ENCODE assay signal across 8 cellular contexts in the genomic region with DNA sequence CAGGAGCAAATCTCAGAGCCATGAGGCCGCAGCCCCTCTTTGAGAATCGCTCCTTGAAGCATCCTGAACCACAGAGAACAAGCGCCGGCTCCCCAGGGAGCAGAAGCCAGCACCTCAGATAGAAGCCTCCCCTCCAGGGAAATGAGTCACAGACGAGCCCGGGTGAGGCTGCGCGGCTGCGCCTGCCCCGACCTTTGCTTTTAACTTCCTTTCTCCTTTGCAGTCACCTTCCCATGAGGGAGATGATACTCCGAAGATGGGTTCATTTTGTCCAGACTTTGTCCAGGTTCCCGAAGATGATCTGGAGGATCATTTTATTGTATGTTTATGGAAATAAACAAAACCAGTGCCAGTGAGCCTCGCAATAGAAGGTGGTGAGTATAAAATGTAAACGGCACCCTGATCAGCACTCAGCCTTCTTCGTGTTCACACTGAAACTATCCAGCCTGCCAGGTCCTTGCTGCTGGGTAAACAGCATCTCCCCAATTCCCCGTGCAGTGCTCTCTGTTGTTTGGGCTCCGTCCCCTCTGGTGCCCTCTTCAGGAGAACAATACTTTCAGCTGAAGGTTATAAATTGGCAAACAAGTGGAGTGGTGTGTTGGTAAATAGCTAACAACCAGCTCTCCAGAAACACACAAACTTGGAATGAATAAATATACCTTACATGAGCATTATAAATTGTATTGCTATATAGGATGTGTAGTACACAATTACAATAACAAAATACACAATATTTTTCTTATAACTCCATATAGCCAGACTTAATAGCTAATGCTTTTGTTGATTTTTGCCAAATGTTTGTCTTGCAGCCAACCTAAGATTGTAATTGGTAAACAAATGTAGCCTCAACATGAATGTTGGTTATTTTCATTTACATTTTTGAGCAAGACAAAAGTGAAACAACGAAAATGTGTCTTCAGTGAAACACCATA. TPM values are rescaled to one million over a fixed set of nuclear protein-coding genes. Genes with fewer than 3 reads are reported as not detected.
DNase-seq lines count a peak whose midpoint lies in the region; ATAC-seq, FAIRE-seq and TF ChIP-seq lines count a peak whose summit lies in the region.

No MANE protein-coding gene starts in this region.

- H3K9me3 ChIP-seq in heart left ventricle: no peaks in the 10 kb centered on the region

- H3K36me3 ChIP-seq in GM06990 (ENCODE audit: control insufficient read depth, insufficient read depth, low read length): no peaks in the 10 kb centered on the region
- H3K36me3 ChIP-seq in heart left ventricle: no peaks in the 10 kb centered on the region

- H3K27me3 ChIP-seq in GM06990 (replicated peaks; ENCODE audit: control insufficient read depth, insufficient read depth, low read length): no peaks in the 10 kb centered on the region
- peaks cover 0 to 47% (median 21%) of the 10 kb centered on the region in 9 donors for H3K27me3 ChIP-seq in heart left ventricle

- H3K27ac ChIP-seq in heart left ventricle: no peak overlapping the region

- TF ChIP-seq CTCF in GM06990 (IDR thresholded peaks at IDR 0.05; ENCODE audit: insufficient read depth, low read length, poor library complexity, severe bottlenecking) (peak; percentile 69), heart left ventricle (IDR thresholded peaks at IDR 0.05) (peak; percentile 13 to 68 (median 47))

- peak; percentile 66 to 84 (median 73) for ATAC-seq in heart left ventricle

- H3K9me3 Mint-ChIP-seq in activated naive CD8-positive, alpha-beta T cell treated with anti-CD3 and anti-CD28 coated beads for 36 hours: no peaks in the 10 kb centered on the region

- peaks cover 27% of the 10 kb centered on the region for H3K4me1 Mint-ChIP-seq in activated naive CD8-positive, alpha-beta T cell treated with anti-CD3 and anti-CD28 coated beads for 36 hours

- peak overlapping the region; percentile 75 for H3K4me3 Mint-ChIP-seq in activated naive CD8-positive, alpha-beta T cell treated with anti-CD3 and anti-CD28 coated beads for 36 hours

- peak; percentile 30 for FAIRE-seq in H54 (lab: Jason Lieb, UNC)

- peak overlapping the region; percentile 6 for H3K27ac Mint-ChIP-seq in activated naive CD8-positive, alpha-beta T cell treated with anti-CD3 and anti-CD28 coated beads for 36 hours

- DNase-seq in GM06990 (ENCODE audit: extremely low read depth, insufficient read length) (peak; percentile 85), H54 (ENCODE audit: insufficient read length, low spot score) (peak; percentile 84), Kasumi-1 (lab: John Stamatoyannopoulos, UW) (peak; percentile 77), SHP77 (lab: John Stamatoyannopoulos, UW) (peak; percentile 82 to 93), heart left ventricle (peak in 4 of 5 donors; percentile 38 to 75 (median 61)), posterior vena cava (ENCODE audit: low spot score) (peak; percentile 78), cortex of kidney (lab: John Stamatoyannopoulos, UW) (no peak)
- peak; percentile 53 for DNase-seq in activated naive CD8-positive, alpha-beta T cell treated with anti-CD3 and anti-CD28 coated beads for 36 hours

- 10 to 14% (median 13%) methylated on average over 16 to 18 of the region's 18 CpGs for WGBS in heart left ventricle, 4 donors

- no peaks in the 10 kb centered on the region for H3K36me3 Mint-ChIP-seq in activated naive CD8-positive, alpha-beta T cell treated with anti-CD3 and anti-CD28 coated beads for 36 hours

- intact Hi-C loops in heart left ventricle (cut with DNase I) (loop anchor here (2.0 to 10.0 kb wide), 3 partner anchors 294 to 298 kb away; no protein-coding TSS in a partner anchor), posterior vena cava (cut with DNase I) (loop anchor here in 1 of 2 donors (10.0 kb wide), 1 partner anchor 294 kb away; no protein-coding TSS in a partner anchor)

- H3K4me3 ChIP-seq in GM06990 (replicated peaks; ENCODE audit: low read depth, low read length): peak overlapping the region; percentile 45
- H3K4me3 ChIP-seq in heart left ventricle: peak overlapping the region in 6 of 12 donors; percentile 8 to 39 (median 27)

- no peak for TF ChIP-seq POLR2A in H54 (IDR thresholded peaks at IDR 0.05; ENCODE audit: low read depth, low read length)
- TF ChIP-seq POLR2A in heart left ventricle (IDR thresholded peaks at IDR 0.05): no peak

- peaks cover 0 to 13% (median 8%) of the 10 kb centered on the region in 12 donors for H3K4me1 ChIP-seq in heart left ventricle

- H3K27me3 Mint-ChIP-seq in activated naive CD8-positive, alpha-beta T cell treated with anti-CD3 and anti-CD28 coated beads for 36 hours: peaks cover 65% of the 10 kb centered on the region

RNA-seq across cellular contexts. Expression of gene TMEM181, which starts 41.4 kb away (rescaled TPM):
- total RNA-seq in activated naive CD8-positive, alpha-beta T cell treated with anti-CD3 and anti-CD28 coated beads for 36 hours: 10 to 100 TPM; 10.1 to 10.5 TPM
- total RNA-seq in heart left ventricle (10 to 100 TPM in 5 of 9 donors, 1 to 10 TPM in 4; 7.1 to 14.3 (median 10.1) TPM), posterior vena cava (10 to 100 TPM; 24.1 to 30.4 TPM)
- 10 to 100 TPM in 1 of 2 donors, 1 to 10 TPM in 1; 4.3 to 11.4 TPM for polyA plus RNA-seq in heart left ventricle
